In genomic region chr15:68281008-68281407, GRCh38 we compare ENCODE assay signal across 8 cellular contexts. TPM values are rescaled to one million over a fixed set of nuclear protein-coding genes. Genes with fewer than 3 reads are reported as not detected.
DNase-seq lines count a peak whose midpoint lies in the region; ATAC-seq and TF ChIP-seq lines count a peak whose summit lies in the region.

No MANE protein-coding gene starts in this region.

- intact Hi-C loops in PC-3 (cut with micrococcal nuclease), result no loop called here

- no peaks in the 10 kb centered on the region for H3K9me2 ChIP-seq in PC-3 (replicated peaks; ENCODE audit: low read length)

- H3K4me2 ChIP-seq in PC-3 (ENCODE audit: low read length), result peak overlapping the region; percentile 99

- H3K36me3 ChIP-seq in CD8-positive, alpha-beta memory T cell (ENCODE audit: insufficient read depth, low read length), result peaks cover 9% of the 10 kb centered on the region
- H3K36me3 ChIP-seq in PC-3 (ENCODE audit: low read depth, low read length), result peaks cover 15% of the 10 kb centered on the region
- peaks cover 4% of the 10 kb centered on the region for H3K36me3 ChIP-seq in effector memory CD4-positive, alpha-beta T cell (ENCODE audit: control insufficient read depth, insufficient read depth, low read length)

- H3K4me1 ChIP-seq in CD8-positive, alpha-beta memory T cell (ENCODE audit: insufficient read depth, low read length), result peaks cover 64% of the 10 kb centered on the region
- H3K4me1 ChIP-seq in PC-3 (ENCODE audit: insufficient read depth, low read length), result peaks cover 32% of the 10 kb centered on the region
- peaks cover 30% of the 10 kb centered on the region for H3K4me1 ChIP-seq in effector memory CD4-positive, alpha-beta T cell (ENCODE audit: control insufficient read depth, insufficient read depth, low read length, poor library complexity, severe bottlenecking)

- TF ChIP-seq CTCF in PC-3 (conservative IDR thresholded peaks at IDR 0.05; ENCODE audit: low read depth, low read length) (no peak), osteocyte (IDR thresholded peaks at IDR 0.05) (no peak)

- H3K27ac ChIP-seq in CD8-positive, alpha-beta memory T cell (ENCODE audit: low read depth, low read length), result peak overlapping the region; percentile 50
- no peak overlapping the region for H3K27ac ChIP-seq in PC-3 (ENCODE audit: low read length)
- H3K27ac ChIP-seq in effector memory CD4-positive, alpha-beta T cell (ENCODE audit: insufficient read depth, low read length, poor library complexity, severe bottlenecking), result no peak overlapping the region

- ATAC-seq in PC-3, result no peak
- ATAC-seq in HG02981 (IDR thresholded peaks at IDR 0.05; ENCODE audit: unreplicated experiment), result no peak

- CTCF ChIA-PET in CD8-positive, alpha-beta memory T cell (lab: Charles Lee), result interaction anchor here (1.2 to 1.7 kb wide), 4 partner anchors 9 to 28 kb away, joined by 3 to 9 read pairs (median 5); no protein-coding TSS in a partner anchor
- CTCF ChIA-PET in PC-3 (lab: Charles Lee), result no interaction called here

- H3K4me1 Mint-ChIP-seq in CD8-positive, alpha-beta memory T cell, result peaks cover 74 to 83% (median 82%) of the 10 kb centered on the region in 3 donors
- peaks cover 69% of the 10 kb centered on the region for H3K4me1 Mint-ChIP-seq in osteocyte (ENCODE audit: unreplicated experiment)

- no peaks in the 10 kb centered on the region for H3K27me3 Mint-ChIP-seq in CD8-positive, alpha-beta memory T cell
- H3K27me3 Mint-ChIP-seq in osteocyte (ENCODE audit: unreplicated experiment), result no peaks in the 10 kb centered on the region

- POLR2A ChIA-PET in CD8-positive, alpha-beta memory T cell (lab: Charles Lee), result no interaction called here
- POLR2A ChIA-PET in PC-3 (lab: Charles Lee; ENCODE audit: unreplicated experiment), result no interaction called here

- no peaks in the 10 kb centered on the region for H3F3A ChIP-seq in PC-3 (ENCODE audit: low read length, unreplicated experiment)

- peak overlapping the region in 3 of 8 donors; percentile 32 to 95 (median 54) for H3K27ac Mint-ChIP-seq in CD8-positive, alpha-beta memory T cell
- H3K27ac Mint-ChIP-seq in osteocyte (ENCODE audit: unreplicated experiment), result peak overlapping the region; percentile 97

- peaks cover 57% of the 10 kb centered on the region for H4K20me1 ChIP-seq in PC-3 (ENCODE audit: low read length)

- peaks cover 4 to 45% (median 6%) of the 10 kb centered on the region in 3 donors for H3K36me3 Mint-ChIP-seq in CD8-positive, alpha-beta memory T cell
- peaks cover 27% of the 10 kb centered on the region for H3K36me3 Mint-ChIP-seq in osteocyte (ENCODE audit: unreplicated experiment)

- peak overlapping the region; percentile 33 for H3K4me3 ChIP-seq in CD8-positive, alpha-beta memory T cell (ENCODE audit: low read length)
- peak overlapping the region; percentile 89 for H3K4me3 ChIP-seq in PC-3 (ENCODE audit: low read length)
- peak overlapping the region; percentile 87 for H3K4me3 ChIP-seq in effector memory CD4-positive, alpha-beta T cell (ENCODE audit: insufficient read depth, low read depth, low read length, poor library complexity, severe bottlenecking)

- DNase-seq in CD8-positive, alpha-beta memory T cell, result no peak
- DNase-seq in PC-3, result no peak
- no peak for DNase-seq in effector memory CD4-positive, alpha-beta T cell
- no peak for DNase-seq in osteocyte (ENCODE audit: extremely low spot score, unreplicated experiment)
- no peak for DNase-seq in DMS153 (lab: John Stamatoyannopoulos, UW)
- DNase-seq in NCI-H2107 treated with DMSO at 0.1 percent for 48 hours (lab: John Stamatoyannopoulos, UW; ENCODE audit: unreplicated experiment), result no peak
- no peak for DNase-seq in NCI-H524 (lab: John Stamatoyannopoulos, UW)

- H3K9me3 Mint-ChIP-seq in CD8-positive, alpha-beta memory T cell, result no peaks in the 10 kb centered on the region
- peaks cover 5% of the 10 kb centered on the region for H3K9me3 Mint-ChIP-seq in osteocyte (ENCODE audit: unreplicated experiment)

- no peaks in the 10 kb centered on the region for H3K27me3 ChIP-seq in CD8-positive, alpha-beta memory T cell (ENCODE audit: insufficient read depth, low read length, poor library complexity, severe bottlenecking)
- no peaks in the 10 kb centered on the region for H3K27me3 ChIP-seq in PC-3 (ENCODE audit: low read length)
- no peaks in the 10 kb centered on the region for H3K27me3 ChIP-seq in effector memory CD4-positive, alpha-beta T cell (replicated peaks; ENCODE audit: control insufficient read depth, insufficient read depth, low read length, poor library complexity, severe bottlenecking)

- H3K79me2 ChIP-seq in PC-3 (ENCODE audit: low read length), result peaks cover 81% of the 10 kb centered on the region

- no TSS peak for BruUV-seq in PC-3 (replicated peaks; lab: Mats Ljungman, UMichigan)

- no peak overlapping the region for H3K9ac ChIP-seq in PC-3 (ENCODE audit: low read length)

- H2AFZ ChIP-seq in PC-3 (ENCODE audit: low read length), result no peak overlapping the region

- no peaks in the 10 kb centered on the region for H3K9me3 ChIP-seq in CD8-positive, alpha-beta memory T cell (ENCODE audit: low read length)
- no peaks in the 10 kb centered on the region for H3K9me3 ChIP-seq in PC-3 (ENCODE audit: low read length)
- no peaks in the 10 kb centered on the region for H3K9me3 ChIP-seq in effector memory CD4-positive, alpha-beta T cell (ENCODE audit: control insufficient read depth, low read length)

- H3K4me3 Mint-ChIP-seq in CD8-positive, alpha-beta memory T cell, result peak overlapping the region; percentile 69 to 96 (median 93)
- H3K4me3 Mint-ChIP-seq in osteocyte (ENCODE audit: unreplicated experiment), result peak overlapping the region; percentile 95

RNA-seq across cellular contexts. Expression of gene FEM1B, which starts 3.5 kb away (rescaled TPM):
- total RNA-seq in CD8-positive, alpha-beta memory T cell, result 10 to 100 TPM; 37.7 to 39.6 TPM
- 16.9 TPM for polyA plus RNA-seq in CD8-positive, alpha-beta memory T cell
- 19.4 and 22.1 TPM in 2 replicates for total RNA-seq in PC-3 (2014; rRNA removed)
- 71.1 and 71.5 TPM in 2 replicates for total RNA-seq in osteocyte

RNA-seq across cellular contexts. Expression of gene CLN6, which starts 51.5 kb away (rescaled TPM):
- 10 to 100 TPM; 69.1 to 73.8 TPM for total RNA-seq in CD8-positive, alpha-beta memory T cell
- 2.3 TPM for polyA plus RNA-seq in CD8-positive, alpha-beta memory T cell
- total RNA-seq in PC-3 (2014; rRNA removed) (33.4 and 42.2 TPM in 2 replicates), osteocyte (18.7 and 20.5 TPM in 2 replicates)

Comparison
In these comparisons a context has a peak if more than half of its experiments do, and no peak if none do; other contexts are left out.
1. H3K4me3 ChIP-seq: peak in every context shown above with its lines; median percentile 89 in PC-3; 87 in effector memory CD4-positive, alpha-beta T cell; 33 in CD8-positive, alpha-beta memory T cell.